In the genomic region with DNA sequence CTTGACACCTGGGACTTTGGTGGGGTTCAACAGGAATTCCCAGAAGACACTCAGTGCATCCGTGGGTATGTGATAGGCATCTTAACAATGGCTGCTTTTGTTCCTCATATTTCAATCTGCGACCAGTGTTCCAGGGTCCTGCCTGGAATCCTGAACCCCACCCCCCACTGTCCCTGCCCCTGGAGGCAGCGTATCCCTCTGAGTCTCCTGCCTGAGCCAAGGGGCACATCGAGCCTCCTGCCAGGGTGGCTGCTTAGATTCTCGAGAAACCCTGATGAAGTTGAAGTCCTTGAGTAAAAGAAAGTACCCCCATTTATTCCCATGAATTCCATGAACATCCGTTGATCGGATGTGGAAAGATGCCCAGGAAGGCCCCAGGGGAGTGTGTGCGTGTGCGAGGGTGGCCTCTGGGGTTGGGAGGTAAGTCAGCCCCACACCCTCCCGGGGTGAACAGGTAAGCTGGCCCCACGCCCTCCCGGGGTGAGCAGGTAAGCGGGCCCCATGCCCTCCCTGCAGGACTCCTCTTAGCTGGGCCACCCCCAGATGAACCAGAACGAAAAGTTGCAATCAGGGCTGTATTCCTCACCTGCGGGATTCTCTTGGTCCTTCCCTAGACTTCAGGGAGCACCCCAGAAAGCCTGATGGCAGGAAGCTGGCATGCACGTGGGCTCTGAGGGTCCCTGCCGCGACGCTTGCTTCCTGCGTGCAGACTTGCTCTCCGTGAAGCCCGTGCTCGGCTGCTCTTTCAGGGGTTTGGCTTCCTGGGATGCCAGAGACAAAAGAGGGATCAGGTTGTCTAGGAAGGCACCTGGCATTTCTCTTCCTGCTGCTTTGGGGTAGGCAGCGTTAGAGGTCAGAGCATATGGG, we compare ENCODE assay signal across 20 cellular contexts.
DNase-seq lines count a peak whose midpoint lies in the region; ATAC-seq and TF ChIP-seq lines count a peak whose summit lies in the region.
"Had no signal": no experiment of that assay in that cellular context is flagged by ENCODE, and none has a peak within 500 bp of the region (broad histone marks: within the 10 kb centered on the region; RNA-seq: fewer than 3 reads in every experiment).

No MANE protein-coding gene starts in this region.

- no peaks in the 10 kb centered on the region for H3K9me3 ChIP-seq in breast epithelium
- H3K9me3 ChIP-seq: gastrocnemius medialis, neutrophil, prostate gland, SJSA1 had no signal

- no peaks in the 10 kb centered on the region for H3K9me3 Mint-ChIP-seq in MCF 10A (ENCODE audit: unreplicated experiment)
- H3K9me3 Mint-ChIP-seq: activated naive CD8-positive, alpha-beta T cell treated with anti-CD3 and anti-CD28 coated beads, Interleukin-2, amount 50 U/mL, for 24 hours; activated T-cell treated with anti-CD3 and anti-CD28 coated beads, Interleukin-2, amount 50 U/mL, for 4 hours; memory B cell had no signal

- POLR2A ChIA-PET in MCF 10A (lab: Yijun Ruan, JAX): interaction anchor here (0.7 to 2.6 kb wide), 15 partner anchors 9 to 1812 kb away, joined by 3 to 36 read pairs (median 4); no protein-coding TSS in a partner anchor

- peaks cover 47% of the 10 kb centered on the region for H3K36me3 Mint-ChIP-seq in MCF 10A (ENCODE audit: insufficient read depth, unreplicated experiment)
- H3K36me3 Mint-ChIP-seq: activated CD8-positive, alpha-beta memory T cell treated with anti-CD3 and anti-CD28 coated beads, Interleukin-2, amount 10 ng/mL, durations not matched to agents 7 days and 5 days; memory B cell had no signal

- no peak for DNase-seq in MCF 10A (ENCODE audit: unreplicated experiment)
- no peak for DNase-seq in breast epithelium (ENCODE audit: low spot score in 2 of 2)
- DNase-seq in foreskin keratinocyte: no peak
- no peak for DNase-seq in omental fat pad (ENCODE audit: low spot score)
- DNase-seq in HCEC 1CT: no peak
- DNase-seq in GM19240 (ENCODE audit: insufficient read length, low spot score): no peak
- DNase-seq: activated CD4-positive, CD25-positive, alpha-beta regulatory T cell; activated T-cell treated with anti-CD3 and anti-CD28 coated beads, Interleukin-2, amount 50 U/mL, for 4 hours had no signal

- no peak overlapping the region for H3K4me3 ChIP-seq in breast epithelium
- H3K4me3 ChIP-seq: gastrocnemius medialis, GM12878, hepatocyte, K562, prostate gland, SJSA1 had no signal

- no peaks in the 10 kb centered on the region for H3K27me3 ChIP-seq in breast epithelium
- H3K27me3 ChIP-seq in foreskin keratinocyte: no peaks in the 10 kb centered on the region
- H3K27me3 ChIP-seq: gastrocnemius medialis, hepatocyte, neutrophil, SJSA1 had no signal

- no peak for TF ChIP-seq POLR2A in breast epithelium (IDR thresholded peaks at IDR 0.05)

- peaks cover 42% of the 10 kb centered on the region for H3K4me1 Mint-ChIP-seq in MCF 10A (ENCODE audit: insufficient read depth, unreplicated experiment)
- H3K4me1 Mint-ChIP-seq: activated CD8-positive, alpha-beta memory T cell treated with anti-CD3 and anti-CD28 coated beads, Interleukin-2, amount 10 ng/mL, durations not matched to agents 7 days and 5 days; activated naive CD8-positive, alpha-beta T cell treated with anti-CD3 and anti-CD28 coated beads, Interleukin-2, amount 50 U/mL, for 24 hours; memory B cell had no signal

- intact Hi-C loops in MCF 10A (cut with micrococcal nuclease): loop anchor here (2.0 to 10.0 kb wide), 4 partner anchors 80 to 1192 kb away; no protein-coding TSS in a partner anchor
- intact Hi-C loops in breast epithelium (cut with DNase I; ENCODE audit: low total_unique reads): no loop called here

- no peak for TF ChIP-seq CTCF in MCF 10A (IDR thresholded peaks at IDR 0.05; ENCODE audit: unreplicated experiment)
- TF ChIP-seq CTCF in breast epithelium (IDR thresholded peaks at IDR 0.05): no peak
- no peak for TF ChIP-seq CTCF in foreskin keratinocyte (conservative IDR thresholded peaks at IDR 0.05)
- no peak for TF ChIP-seq CTCF in omental fat pad (IDR thresholded peaks at IDR 0.05)

- peak overlapping the region; percentile 72 for H3K4me3 Mint-ChIP-seq in MCF 10A (ENCODE audit: unreplicated experiment)
- H3K4me3 Mint-ChIP-seq: activated CD8-positive, alpha-beta memory T cell treated with anti-CD3 and anti-CD28 coated beads, Interleukin-2, amount 10 ng/mL, durations not matched to agents 7 days and 5 days; activated naive CD8-positive, alpha-beta T cell treated with anti-CD3 and anti-CD28 coated beads, Interleukin-2, amount 50 U/mL, for 24 hours; activated T-cell treated with anti-CD3 and anti-CD28 coated beads, Interleukin-2, amount 50 U/mL, for 4 hours; memory B cell had no signal

- peak overlapping the region; percentile 93 for H3K27ac Mint-ChIP-seq in MCF 10A (ENCODE audit: low read depth, unreplicated experiment)
- H3K27ac Mint-ChIP-seq: activated CD8-positive, alpha-beta memory T cell treated with anti-CD3 and anti-CD28 coated beads, Interleukin-2, amount 10 ng/mL, durations not matched to agents 7 days and 5 days; activated naive CD8-positive, alpha-beta T cell treated with anti-CD3 and anti-CD28 coated beads, Interleukin-2, amount 50 U/mL, for 24 hours; memory B cell had no signal

- no peaks in the 10 kb centered on the region for H3K36me3 ChIP-seq in breast epithelium
- H3K36me3 ChIP-seq: gastrocnemius medialis, neutrophil, prostate gland had no signal

- H3K4me1 ChIP-seq in breast epithelium: peaks cover 0 to 7% of the 10 kb centered on the region in 2 donors
- peaks cover 17% of the 10 kb centered on the region for H3K4me1 ChIP-seq in foreskin keratinocyte
- H3K4me1 ChIP-seq: prostate gland had no signal

- no peak overlapping the region for H3K27ac ChIP-seq in breast epithelium
- H3K27ac ChIP-seq in foreskin keratinocyte: no peak overlapping the region
- H3K27ac ChIP-seq: gastrocnemius medialis, hepatocyte, neutrophil, prostate gland, SJSA1 had no signal

- BruUV-seq in MCF 10A (replicated peaks; lab: Mats Ljungman, UMichigan): TSS peak; percentile 56

- no peaks in the 10 kb centered on the region for H3K27me3 Mint-ChIP-seq in MCF 10A (ENCODE audit: insufficient read depth, unreplicated experiment)
- H3K27me3 Mint-ChIP-seq: activated naive CD8-positive, alpha-beta T cell treated with anti-CD3 and anti-CD28 coated beads, Interleukin-2, amount 50 U/mL, for 24 hours had no signal

- ATAC-seq in foreskin keratinocyte: peak; percentile 2
- peak; percentile 2 for ATAC-seq in omental fat pad (ENCODE audit: low FRiP score)
- no peak for ATAC-seq in HG02623 (IDR thresholded peaks at IDR 0.05; ENCODE audit: unreplicated experiment)
- ATAC-seq in GM21367 (IDR thresholded peaks at IDR 0.05; ENCODE audit: unreplicated experiment): no peak

- CTCF ChIA-PET in MCF 10A (lab: Yijun Ruan, JAX): interaction anchor here (0.6 to 10.8 kb wide), 34 partner anchors 7 to 1198 kb away, joined by 3 to 240 read pairs (median 6); no protein-coding TSS in a partner anchor

Comparison
In these comparisons a context has a peak if more than half of its experiments do, and no peak if none do; other contexts are left out.
1. ATAC-seq: peak in foreskin keratinocyte (single experiment) and omental fat pad (single experiment); none in HG02623 (single experiment) and GM21367 (single experiment).